In genomic region chr1:63602629-63603028, GRCh38 we compare ENCODE assay signal across 17 cellular contexts. TPM values are rescaled to one million over a fixed set of nuclear protein-coding genes. Genes with fewer than 3 reads are reported as not detected.
DNase-seq lines count a peak whose midpoint lies in the region; ATAC-seq and TF ChIP-seq lines count a peak whose summit lies in the region.
"Had no signal": no experiment of that assay in that cellular context is flagged by ENCODE, and none has a peak within 500 bp of the region (broad histone marks: within the 10 kb centered on the region; RNA-seq: fewer than 3 reads in every experiment).

No MANE protein-coding gene starts in this region.

- H3K79me2 ChIP-seq in mesendoderm (ENCODE audit: control insufficient read depth, insufficient read depth, low read length) = peaks cover 3% of the 10 kb centered on the region

- H3K4me1 Mint-ChIP-seq in CD4-positive, CD25-positive, alpha-beta regulatory T cell = peaks cover 0 to 14% (median 5%) of the 10 kb centered on the region in 4 donors

- DNase-seq in CD4-positive, CD25-positive, alpha-beta regulatory T cell = no peak
- DNase-seq in SJCRH30 (peak; percentile 13 to 51), esophagus muscularis mucosa (ENCODE audit: extremely low spot score) (peak; percentile 75), mesendoderm (peak; percentile 54), DMS114 treated with DMSO at 0.1 percent for 48 hours (lab: John Stamatoyannopoulos, UW; ENCODE audit: unreplicated experiment) (no peak), OCI-M1 (lab: John Stamatoyannopoulos, UW) (no peak)
- DNase-seq: ACHN; Calu3; CD4-positive, alpha-beta T cell; DMS 273 treated with DMSO at 0.1 percent for 48 hours; DMS79; GOT3 had no signal

- H2BK120ac ChIP-seq in mesendoderm (ENCODE audit: low read depth, low read length) = no peak overlapping the region

- H4K8ac ChIP-seq in mesendoderm (ENCODE audit: low read depth, low read length) = no peak overlapping the region

- peak overlapping the region in 2 of 3 donors; percentile 17 to 36 for H3K27ac Mint-ChIP-seq in CD4-positive, CD25-positive, alpha-beta regulatory T cell
- H3K27ac Mint-ChIP-seq: CD4-positive, alpha-beta T cell had no signal

- no peak overlapping the region for H2BK5ac ChIP-seq in mesendoderm (ENCODE audit: low read length)

- H3K4ac ChIP-seq in mesendoderm (ENCODE audit: low read depth, low read length) = no peak overlapping the region

- H3K9ac ChIP-seq in mesendoderm (ENCODE audit: low read length) = no peak overlapping the region
- H3K9ac ChIP-seq: BLaER1 treated with 17β-estradiol and CSF1 and Interleukin-3, amounts not matched to agents 10 nM and 100 nM had no signal

- TF ChIP-seq CTCF in esophagus muscularis mucosa (IDR thresholded peaks at IDR 0.05) = no peak

- H3K27ac ChIP-seq in CD4-positive, CD25-positive, alpha-beta regulatory T cell (ENCODE audit: insufficient read depth, low read length, poor library complexity, severe bottlenecking) = no peak overlapping the region
- H3K27ac ChIP-seq in SJCRH30 (no peak overlapping the region), esophagus muscularis mucosa (replicated peaks in 1 of 4) (no peak overlapping the region), mesendoderm (ENCODE audit: low read depth, low read length) (no peak overlapping the region)
- H3K27ac ChIP-seq: BLaER1 treated with 17β-estradiol and CSF1 and Interleukin-3, amounts not matched to agents 10 nM and 100 nM; HL-60 had no signal

- no peaks in the 10 kb centered on the region for H3K9me3 Mint-ChIP-seq in CD4-positive, CD25-positive, alpha-beta regulatory T cell
- H3K9me3 Mint-ChIP-seq: CD4-positive, alpha-beta T cell had no signal

- H3K23ac ChIP-seq in mesendoderm (ENCODE audit: low read length) = no peak overlapping the region

- no peak for TF ChIP-seq EP300 in esophagus muscularis mucosa (IDR thresholded peaks at IDR 0.05)

- H3K4me2 ChIP-seq in mesendoderm (ENCODE audit: low read length) = no peak overlapping the region

- no peak overlapping the region for H3K4me3 ChIP-seq in CD4-positive, CD25-positive, alpha-beta regulatory T cell (ENCODE audit: low read depth, low read length)
- no peak overlapping the region for H3K4me3 ChIP-seq in SJCRH30
- no peak overlapping the region for H3K4me3 ChIP-seq in esophagus muscularis mucosa
- no peak overlapping the region for H3K4me3 ChIP-seq in mesendoderm (ENCODE audit: low read length)
- H3K4me3 ChIP-seq: BLaER1 treated with 17β-estradiol and CSF1 and Interleukin-3, amounts not matched to agents 10 nM and 100 nM; HAP-1 had no signal

- H2BK15ac ChIP-seq in mesendoderm (replicated peaks; ENCODE audit: low read depth) = no peak overlapping the region

- peaks cover 11% of the 10 kb centered on the region for H3K36me3 Mint-ChIP-seq in CD4-positive, CD25-positive, alpha-beta regulatory T cell

- no peak for TF ChIP-seq POLR2A in esophagus muscularis mucosa (IDR thresholded peaks at IDR 0.05; ENCODE audit: low read depth)

- peaks cover 13% of the 10 kb centered on the region for H3K79me1 ChIP-seq in mesendoderm (ENCODE audit: low read length)

- no peaks in the 10 kb centered on the region for H3K4me1 ChIP-seq in CD4-positive, CD25-positive, alpha-beta regulatory T cell (ENCODE audit: control insufficient read depth, insufficient read depth, low read length, poor library complexity, severe bottlenecking)
- H3K4me1 ChIP-seq in SJCRH30 (peaks cover 13% of the 10 kb centered on the region), esophagus muscularis mucosa (peaks cover 0 to 14% (median 0%) of the 10 kb centered on the region in 4 donors), mesendoderm (ENCODE audit: control insufficient read depth, low read depth, low read length) (peaks cover 12% of the 10 kb centered on the region)
- H3K4me1 ChIP-seq: HAP-1 had no signal

- H3K4me3 Mint-ChIP-seq in CD4-positive, CD25-positive, alpha-beta regulatory T cell = no peak overlapping the region
- H3K4me3 Mint-ChIP-seq: CD4-positive, alpha-beta T cell had no signal

- peak overlapping the region; percentile 19 for H3K18ac ChIP-seq in mesendoderm (ENCODE audit: low read length)

- intact Hi-C loops in esophagus muscularis mucosa (cut with DNase I) = no loop called here

- no peaks in the 10 kb centered on the region for H3K9me3 ChIP-seq in CD4-positive, CD25-positive, alpha-beta regulatory T cell (ENCODE audit: control insufficient read depth in 2 of 2, low read length in 2 of 2)
- H3K9me3 ChIP-seq in SJCRH30 (replicated peaks) = no peaks in the 10 kb centered on the region
- no peaks in the 10 kb centered on the region for H3K9me3 ChIP-seq in esophagus muscularis mucosa
- H3K9me3 ChIP-seq: BLaER1 treated with 17β-estradiol and CSF1 and Interleukin-3, amounts not matched to agents 10 nM and 100 nM; HAP-1 had no signal

- no peaks in the 10 kb centered on the region for H3K36me3 ChIP-seq in CD4-positive, CD25-positive, alpha-beta regulatory T cell (ENCODE audit: control insufficient read depth, insufficient read depth, low read length)
- H3K36me3 ChIP-seq in SJCRH30 (no peaks in the 10 kb centered on the region), esophagus muscularis mucosa (no peaks in the 10 kb centered on the region), mesendoderm (ENCODE audit: control insufficient read depth, insufficient read depth, low read length) (peaks cover 1% of the 10 kb centered on the region)
- H3K36me3 ChIP-seq: HAP-1 had no signal

- no peak for ATAC-seq in CD4-positive, CD25-positive, alpha-beta regulatory T cell (ENCODE audit: low read depth in 2 of 2)
- ATAC-seq in HG03108 (IDR thresholded peaks at IDR 0.05; ENCODE audit: unreplicated experiment) (no peak), HG03439 (IDR thresholded peaks at IDR 0.05; ENCODE audit: unreplicated experiment) (no peak)

- H3K27me3 ChIP-seq in CD4-positive, CD25-positive, alpha-beta regulatory T cell (ENCODE audit: control insufficient read depth, insufficient read depth, low read length) = no peaks in the 10 kb centered on the region
- H3K27me3 ChIP-seq in SJCRH30 = no peaks in the 10 kb centered on the region
- no peaks in the 10 kb centered on the region for H3K27me3 ChIP-seq in esophagus muscularis mucosa
- H3K27me3 ChIP-seq in mesendoderm (ENCODE audit: insufficient read depth, low read length, poor library complexity) = no peaks in the 10 kb centered on the region
- H3K27me3 ChIP-seq: BLaER1 treated with 17β-estradiol and CSF1 and Interleukin-3, amounts not matched to agents 10 nM and 100 nM had no signal

- no peaks in the 10 kb centered on the region for H3K27me3 Mint-ChIP-seq in CD4-positive, CD25-positive, alpha-beta regulatory T cell
- H3K27me3 Mint-ChIP-seq: CD4-positive, alpha-beta T cell had no signal

- H2AK5ac ChIP-seq in mesendoderm (ENCODE audit: low read length) = no peak overlapping the region

- WGBS in esophagus muscularis mucosa = 76% methylated on average over 5 of the region's 5 CpGs
- WGBS in mesendoderm (ENCODE audit: extremely low coverage, insufficient coverage, low lambda C conversion rate) = no CpG with 5 or more reads among the region's 5 CpGs

- no peak overlapping the region for H3K56ac ChIP-seq in mesendoderm (ENCODE audit: low read length)

- H4K5ac ChIP-seq in mesendoderm (ENCODE audit: low read length) = no peak overlapping the region

RNA-seq across cellular contexts. Expression of gene PGM1, which starts 9.4 kb away (rescaled TPM):
- total RNA-seq in CD4-positive, CD25-positive, alpha-beta regulatory T cell = 12.6 TPM
- polyA plus RNA-seq in CD4-positive, CD25-positive, alpha-beta regulatory T cell = 10 to 100 TPM; 24.2 to 35.4 (median 26.9) TPM
- 91.1 and 97.1 TPM in 2 replicates for total RNA-seq in SJCRH30 (2014; rRNA removed; shearing (Covaris generic))
- 10 to 100 TPM; 49.4 to 73.9 (median 61.5) TPM for total RNA-seq in esophagus muscularis mucosa
- polyA plus RNA-seq in mesendoderm (2013, experiment 1 of 2) = 46.0 TPM
- 47.9 TPM for polyA plus RNA-seq in mesendoderm (2013, experiment 2 of 2)

Comparison
In these comparisons a context has a peak if more than half of its experiments do, and no peak if none do; other contexts are left out.
1. DNase-seq: peak in SJCRH30 (2 of 2), esophagus muscularis mucosa (single experiment) and mesendoderm (single experiment); none in CD4-positive, CD25-positive, alpha-beta regulatory T cell (0 of 3), DMS114 treated with DMSO at 0.1 percent for 48 hours (single experiment) and OCI-M1 (single experiment).